11 cellular contexts compared by ENCODE assay signal in genomic region chr6:92267335-92267734, GRCh38.
"Had no signal": no experiment of that assay in that cellular context is flagged by ENCODE, and none has a peak within 500 bp of the region (broad histone marks: within the 10 kb centered on the region; RNA-seq: fewer than 3 reads in every experiment).

No MANE protein-coding gene starts in this region.

- H3K27ac ChIP-seq: GM23248 had no signal

- H3K9ac ChIP-seq: GM23248 had no signal

- FAIRE-seq: H1, H54 had no signal

- H3K9me3 ChIP-seq: HAP-1 had no signal

- ATAC-seq: GM23338, HCT116 had no signal

- H3K4me3 ChIP-seq: GM23248, GM23338, HAP-1 had no signal

- H3K36me3 ChIP-seq: HAP-1 had no signal

- H3K4me1 ChIP-seq: HAP-1 had no signal

- H3K4me2 ChIP-seq: GM23338 had no signal

- DNase-seq: GM23248, GOT3, H7, H9, HCEC 1CT, HFFc6 had no signal

- H2AFZ ChIP-seq: GM23248, GM23338 had no signal
